Comparison of ENCODE assay signal across 1 cellular context in genomic region chr22:31738566-31738965, GRCh38.
TF ChIP-seq lines count a peak whose summit lies in the region.

No MANE protein-coding gene starts in this region.

TF ChIP-seq in SK-N-SH, 30 proteins besides CTCF, POLR2A, EP300 and RAD21:
- TF ChIP-seq MXI1 (IDR thresholded peaks at IDR 0.05; ENCODE audit: low read depth, low read length), result no peak
